Comparison of ENCODE assay signal across 22 cellular contexts in genomic region chr11:91295591-91295990, GRCh38.
DNase-seq lines count a peak whose midpoint lies in the region; ATAC-seq and TF ChIP-seq lines count a peak whose summit lies in the region.
"Had no signal": no experiment of that assay in that cellular context is flagged by ENCODE, and none has a peak within 500 bp of the region (broad histone marks: within the 10 kb centered on the region; RNA-seq: fewer than 3 reads in every experiment).

No MANE protein-coding gene starts in this region.

- H3K36me3 ChIP-seq in mesendoderm (ENCODE audit: control insufficient read depth, insufficient read depth, low read length) (no peaks in the 10 kb centered on the region), adrenal gland (replicated peaks in 1 of 2) (no peaks in the 10 kb centered on the region)
- H3K36me3 ChIP-seq: ascending aorta, prostate gland, spleen, thyroid gland had no signal

- no peaks in the 10 kb centered on the region for H3K4me1 ChIP-seq in mesendoderm (ENCODE audit: control insufficient read depth, low read depth, low read length)
- H3K4me1 ChIP-seq in adrenal gland (replicated peaks in 1 of 2): no peaks in the 10 kb centered on the region
- H3K4me1 ChIP-seq: ascending aorta, Caco-2, prostate gland, spleen, thyroid gland had no signal

- no peak overlapping the region for H4K5ac ChIP-seq in mesendoderm (ENCODE audit: low read length)

- H3K56ac ChIP-seq in mesendoderm (ENCODE audit: low read length): no peak overlapping the region

- no peak for TF ChIP-seq POLR2A in adrenal gland (IDR thresholded peaks at IDR 0.05)

- intact Hi-C loops in adrenal gland (cut with DNase I): no loop called here

- no peaks in the 10 kb centered on the region for H3K79me1 ChIP-seq in mesendoderm (ENCODE audit: low read length)

- no peak for TF ChIP-seq CTCF in adrenal gland (IDR thresholded peaks at IDR 0.05)

- ATAC-seq in GM18870 (IDR thresholded peaks at IDR 0.05; ENCODE audit: unreplicated experiment) (peak; percentile 66), HG02610 (IDR thresholded peaks at IDR 0.05; ENCODE audit: unreplicated experiment) (peak; percentile 91), HG03442 (IDR thresholded peaks at IDR 0.05; ENCODE audit: unreplicated experiment) (peak; percentile 59), HG03571 (IDR thresholded peaks at IDR 0.05; ENCODE audit: unreplicated experiment) (no peak)
- ATAC-seq: Panc1; SK-N-SH treated with all-trans-retinoic acid at 6 μM for 48 hours; stimulated activated effector memory CD8-positive, alpha-beta T cell treated with anti-CD3 and anti-CD28 coated beads, Interleukin-12 subunit alpha, Interleukin-12 subunit beta, amount 100 ng/mL, for 72 hours had no signal

- no peak overlapping the region for H3K23ac ChIP-seq in mesendoderm (ENCODE audit: low read length)

- H2AK5ac ChIP-seq in mesendoderm (ENCODE audit: low read length): no peak overlapping the region

- H2BK120ac ChIP-seq in mesendoderm (ENCODE audit: low read depth, low read length): no peak overlapping the region

- no peaks in the 10 kb centered on the region for H3K79me2 ChIP-seq in mesendoderm (ENCODE audit: control insufficient read depth, insufficient read depth, low read length)

- no CpG with 5 or more reads among the region's 2 CpGs for WGBS in mesendoderm (ENCODE audit: extremely low coverage, insufficient coverage, low lambda C conversion rate)
- WGBS in adrenal gland, 4 donors: 68 to 86% (median 78%) methylated on average over 2 of the region's 2 CpGs

- no peak overlapping the region for H4K8ac ChIP-seq in mesendoderm (ENCODE audit: low read depth, low read length)

- H3K9me3 ChIP-seq in adrenal gland (replicated peaks in 1 of 3): no peaks in the 10 kb centered on the region
- H3K9me3 ChIP-seq: ascending aorta, Caco-2, thyroid gland had no signal

- H3K27ac ChIP-seq in mesendoderm (ENCODE audit: low read depth, low read length) (no peak overlapping the region), adrenal gland (no peak overlapping the region)
- H3K27ac ChIP-seq: ascending aorta, prostate gland, spleen, thyroid gland had no signal

- no peak overlapping the region for H3K9ac ChIP-seq in mesendoderm (ENCODE audit: low read length)

- H3K4me2 ChIP-seq in mesendoderm (ENCODE audit: low read length): no peak overlapping the region

- no peak overlapping the region for H3K18ac ChIP-seq in mesendoderm (ENCODE audit: low read length)

- H2BK15ac ChIP-seq in mesendoderm (replicated peaks; ENCODE audit: low read depth): no peak overlapping the region

- no peak overlapping the region for H3K4ac ChIP-seq in mesendoderm (ENCODE audit: low read depth, low read length)

- H3K4me3 ChIP-seq in mesendoderm (ENCODE audit: low read length) (no peak overlapping the region), adrenal gland (no peak overlapping the region)
- H3K4me3 ChIP-seq: ascending aorta, prostate gland, spleen, thyroid gland had no signal

- H3K27me3 ChIP-seq in mesendoderm (ENCODE audit: insufficient read depth, low read length, poor library complexity): no peaks in the 10 kb centered on the region
- H3K27me3 ChIP-seq in adrenal gland: no peaks in the 10 kb centered on the region
- H3K27me3 ChIP-seq: ascending aorta, spleen, thyroid gland had no signal

- H2BK5ac ChIP-seq in mesendoderm (ENCODE audit: low read length): no peak overlapping the region

- peak; percentile 6 for DNase-seq in mesendoderm
- no peak for DNase-seq in iPS-NIHi11 (ENCODE audit: low spot score)
- no peak for DNase-seq in adrenal gland
- DNase-seq: activated CD4-positive, alpha-beta T cell treated with anti-CD3 and anti-CD28 coated beads for 4 hours; activated CD8-positive, alpha-beta memory T cell treated with anti-CD3 and anti-CD28 coated beads, Interleukin-2, amount 50 U/mL, for 4 hours; AML-193; Caco-2; kidney; NCI-H2107; NCI-H526; nephron progenitor cell; spleen; thyroid gland had no signal
